In the genomic region with DNA sequence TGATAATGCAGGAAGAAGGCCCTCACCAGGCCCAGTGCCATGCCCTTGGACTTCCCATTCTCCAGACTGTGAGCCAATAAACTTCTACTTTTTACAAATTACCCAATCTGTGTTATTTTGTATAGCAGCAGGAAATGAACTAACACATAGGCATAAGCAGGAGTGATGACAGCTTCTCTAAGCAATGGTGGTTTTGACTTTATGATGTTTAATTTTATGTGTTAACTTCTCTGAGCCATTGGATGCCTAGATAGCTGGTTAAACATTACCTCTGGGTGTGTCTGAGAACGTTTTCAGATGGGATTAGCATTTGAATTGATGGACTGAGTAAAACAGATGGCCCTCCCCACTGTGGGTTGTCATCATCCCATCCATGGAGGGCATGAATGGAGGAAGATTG, we compare ENCODE assay signal across 27 cellular contexts. TPM values are rescaled to one million over a fixed set of nuclear protein-coding genes. Genes with fewer than 3 reads are reported as not detected.
"Had no signal": no experiment of that assay in that cellular context is flagged by ENCODE, and none has a peak within 500 bp of the region (broad histone marks: within the 10 kb centered on the region; RNA-seq: fewer than 3 reads in every experiment).

No MANE protein-coding gene starts in this region.

- H3K27ac Mint-ChIP-seq: naive thymus-derived CD4-positive, alpha-beta T cell; natural killer cell; nephron; neural progenitor cell; progenitor cell of endocrine pancreas; stimulated activated effector memory CD8-positive, alpha-beta T cell treated with anti-CD3 and anti-CD28 coated beads, Interleukin-12 subunit alpha, Interleukin-12 subunit beta, amount 100 ng/mL, for 72 hours; stimulated activated naive B cell treated with anti-CD40 and anti-IgM and Interleukin-4, amounts not matched to agents 10 μg/mL and 1 μg/mL and 100 μg/mL, for 72 hours; stimulated activated naive CD8-positive, alpha-beta T cell treated with anti-CD3 and anti-CD28 coated beads, Interleukin-15, Interleukin-2, amounts not matched to agents 100 ng/mL and 50 ng/mL, for 24 hours had no signal

- H3K4me1 ChIP-seq: parathyroid adenoma, psoas muscle, right lobe of liver, stomach, upper lobe of right lung had no signal

- H3K4me3 Mint-ChIP-seq: naive thymus-derived CD4-positive, alpha-beta T cell; natural killer cell; nephron; neural progenitor cell; stimulated activated effector memory CD8-positive, alpha-beta T cell treated with anti-CD3 and anti-CD28 coated beads, Interleukin-12 subunit alpha, Interleukin-12 subunit beta, amount 100 ng/mL, for 72 hours; stimulated activated naive B cell treated with anti-CD40 and anti-IgM and Interleukin-4, amounts not matched to agents 10 μg/mL and 1 μg/mL and 100 μg/mL, for 72 hours; stimulated activated naive CD8-positive, alpha-beta T cell treated with anti-CD3 and anti-CD28 coated beads, Interleukin-15, Interleukin-2, amounts not matched to agents 100 ng/mL and 50 ng/mL, for 24 hours had no signal

- H3K9ac ChIP-seq: neural progenitor cell, parathyroid adenoma had no signal

- DNase-seq: naive thymus-derived CD4-positive, alpha-beta T cell; natural killer cell; occipital lobe; ovary; posterior cingulate gyrus; psoas muscle; right cardiac atrium; right lobe of liver; sigmoid colon; small intestine; stimulated activated CD4-positive, alpha-beta T cell treated with anti-CD3 and anti-CD28 coated beads, Interleukin-15, amount 100 ng/mL, for 24 hours; stimulated activated CD4-positive, alpha-beta T cell treated with anti-CD3 and anti-CD28 coated beads, Interleukin-2, amount 100 ng/mL, for 24 hours; stimulated activated CD4-positive, alpha-beta T cell treated with anti-CD3 and anti-CD28 coated beads, Interleukin-2, amount 100 ng/mL, for 48 hours; stimulated activated CD4-positive, alpha-beta T cell treated with anti-CD3 and anti-CD28 coated beads, Interleukin-4, amount 100 ng/mL, for 24 hours; stimulated activated naive B cell treated with anti-CD40 and anti-IgM and Interleukin-4, amounts not matched to agents 10 μg/mL and 1 μg/mL and 100 μg/mL, for 72 hours; stimulated activated naive CD4-positive, alpha-beta T cell treated with Interleukin-2 at 50 U/mL for 16 hours; stomach; trophoblast cell; upper lobe of right lung; uterus had no signal

- H3K27ac ChIP-seq: neural progenitor cell, ovary, parathyroid adenoma, psoas muscle, right lobe of liver, sigmoid colon, stomach, tibial nerve, upper lobe of right lung, uterus had no signal

- H3K27me3 ChIP-seq: neural progenitor cell, ovary, right lobe of liver, sigmoid colon, stomach, tibial nerve, upper lobe of right lung, uterus had no signal

- H3K9me3 ChIP-seq: ovary, psoas muscle, right lobe of liver, sigmoid colon, stomach, tibial nerve, upper lobe of right lung, uterus had no signal

- H3K36me3 ChIP-seq: neural progenitor cell, ovary, right lobe of liver, sigmoid colon, stomach, tibial nerve, upper lobe of right lung, uterus had no signal

- H3K36me3 Mint-ChIP-seq: naive thymus-derived CD4-positive, alpha-beta T cell; natural killer cell; neural progenitor cell; stimulated activated effector memory CD8-positive, alpha-beta T cell treated with anti-CD3 and anti-CD28 coated beads, Interleukin-12 subunit alpha, Interleukin-12 subunit beta, amount 100 ng/mL, for 72 hours; stimulated activated naive B cell treated with anti-CD40 and anti-IgM and Interleukin-4, amounts not matched to agents 10 μg/mL and 1 μg/mL and 100 μg/mL, for 72 hours had no signal

- H3K9me3 Mint-ChIP-seq: naive thymus-derived CD4-positive, alpha-beta T cell; natural killer cell; nephron; neural progenitor cell; stimulated activated effector memory CD8-positive, alpha-beta T cell treated with anti-CD3 and anti-CD28 coated beads, Interleukin-12 subunit alpha, Interleukin-12 subunit beta, amount 100 ng/mL, for 72 hours; stimulated activated naive B cell treated with anti-CD40 and anti-IgM and Interleukin-4, amounts not matched to agents 10 μg/mL and 1 μg/mL and 100 μg/mL, for 72 hours; stimulated activated naive CD8-positive, alpha-beta T cell treated with anti-CD3 and anti-CD28 coated beads, Interleukin-15, Interleukin-2, amounts not matched to agents 100 ng/mL and 50 ng/mL, for 24 hours had no signal

- ATAC-seq: naive thymus-derived CD4-positive, alpha-beta T cell; natural killer cell; psoas muscle; right lobe of liver; stimulated activated effector memory CD8-positive, alpha-beta T cell treated with anti-CD3 and anti-CD28 coated beads, Interleukin-12 subunit alpha, Interleukin-12 subunit beta, amount 100 ng/mL, for 72 hours; stimulated activated naive B cell treated with anti-CD40 and anti-IgM and Interleukin-4, amounts not matched to agents 10 μg/mL and 1 μg/mL and 100 μg/mL, for 72 hours; upper lobe of right lung had no signal

- H3K4me1 Mint-ChIP-seq: naive thymus-derived CD4-positive, alpha-beta T cell; natural killer cell; nephron; stimulated activated effector memory CD8-positive, alpha-beta T cell treated with anti-CD3 and anti-CD28 coated beads, Interleukin-12 subunit alpha, Interleukin-12 subunit beta, amount 100 ng/mL, for 72 hours; stimulated activated naive B cell treated with anti-CD40 and anti-IgM and Interleukin-4, amounts not matched to agents 10 μg/mL and 1 μg/mL and 100 μg/mL, for 72 hours had no signal

- H3K4me3 ChIP-seq: neural progenitor cell, ovary, psoas muscle, right lobe of liver, sigmoid colon, stomach, tibial nerve, upper lobe of right lung, uterus had no signal

RNA-seq across cellular contexts. Expression of gene PDLIM3, which starts 13.8 kb away (rescaled TPM):
- total RNA-seq: naive thymus-derived CD4-positive, alpha-beta T cell; natural killer cell had no signal
- polyA plus RNA-seq: naive thymus-derived CD4-positive, alpha-beta T cell had no signal
